Comparison of ENCODE assay signal across 5 cellular contexts in the genomic region with DNA sequence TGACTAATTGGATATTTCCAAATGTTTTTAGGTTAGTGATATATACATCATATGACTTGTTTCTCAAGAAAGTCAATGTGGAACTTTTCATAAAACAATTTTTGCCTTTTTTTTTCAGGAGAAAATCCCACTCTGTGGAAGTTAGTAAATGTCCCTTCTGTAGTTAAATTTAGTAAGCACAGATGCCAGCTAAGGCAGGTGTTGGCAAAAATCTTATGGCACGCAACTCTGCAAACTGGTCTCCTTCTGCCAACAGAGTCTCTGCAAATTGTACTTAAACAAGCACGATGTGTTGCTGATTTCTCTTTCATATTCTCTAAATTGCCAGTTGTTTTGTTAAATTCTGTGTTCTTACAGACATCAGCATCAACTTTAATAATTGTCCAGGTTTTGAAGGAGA.
"Had no signal": no experiment of that assay in that cellular context is flagged by ENCODE, and none has a peak within 500 bp of the region (broad histone marks: within the 10 kb centered on the region; RNA-seq: fewer than 3 reads in every experiment).

No MANE protein-coding gene starts in this region.

- H3K4me2 ChIP-seq: GM23338 had no signal

- DNase-seq: H9, HCEC 1CT, IMR-90 had no signal

- H3K4me3 ChIP-seq: GM23338, K562 had no signal

- ATAC-seq: GM23338, K562 had no signal

- H2AFZ ChIP-seq: GM23338 had no signal
